Comparison of ENCODE assay signal across 23 cellular contexts in the genomic region with DNA sequence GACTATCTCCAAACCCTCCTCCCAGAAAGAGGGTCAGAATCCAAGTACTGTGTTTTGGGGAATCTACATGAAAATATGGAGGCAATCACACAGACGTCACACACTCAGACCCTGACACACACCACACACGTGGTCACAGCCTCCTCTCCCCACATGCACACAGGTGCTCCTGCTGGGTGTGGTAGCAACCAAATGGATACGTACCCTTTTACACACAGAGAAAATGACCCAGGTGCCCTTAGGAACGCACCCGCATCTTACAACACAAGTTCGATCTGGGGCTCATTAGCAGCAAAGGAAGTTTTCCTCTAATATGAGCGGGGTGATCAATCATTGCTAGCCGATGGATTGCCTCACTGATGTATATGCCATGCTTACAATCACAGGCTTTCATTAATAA.
A peak's percentile ranks its signal among the peaks of the same experiment; 100 is the strongest.
DNase-seq lines count a peak whose midpoint lies in the region; ATAC-seq and TF ChIP-seq lines count a peak whose summit lies in the region.
"Had no signal": no experiment of that assay in that cellular context is flagged by ENCODE, and none has a peak within 500 bp of the region (broad histone marks: within the 10 kb centered on the region; RNA-seq: fewer than 3 reads in every experiment).

No MANE protein-coding gene starts in this region.

- TF ChIP-seq CTCF in esophagus squamous epithelium (IDR thresholded peaks at IDR 0.05): no peak
- TF ChIP-seq CTCF in mucosa of descending colon (IDR thresholded peaks at IDR 0.05): no peak

- no peak overlapping the region for H3K27ac Mint-ChIP-seq in activated CD4-positive, alpha-beta T cell treated with anti-CD3 and anti-CD28 coated beads for 36 hours
- H3K27ac Mint-ChIP-seq: CD4-positive, alpha-beta memory T cell; CD4-positive, CD25-positive, alpha-beta regulatory T cell; CD8-positive, alpha-beta memory T cell had no signal

- H3K4me1 Mint-ChIP-seq in activated CD4-positive, alpha-beta T cell treated with anti-CD3 and anti-CD28 coated beads for 36 hours: no peaks in the 10 kb centered on the region
- H3K4me1 Mint-ChIP-seq: CD4-positive, alpha-beta memory T cell; CD4-positive, CD25-positive, alpha-beta regulatory T cell; CD8-positive, alpha-beta memory T cell had no signal

- H3K9me3 ChIP-seq in esophagus squamous epithelium: no peaks in the 10 kb centered on the region
- no peaks in the 10 kb centered on the region for H3K9me3 ChIP-seq in mucosa of descending colon
- H3K9me3 ChIP-seq: BE2C, BLaER1 had no signal

- H3K9me3 Mint-ChIP-seq in activated CD4-positive, alpha-beta T cell treated with anti-CD3 and anti-CD28 coated beads for 36 hours (ENCODE audit: low read depth): no peaks in the 10 kb centered on the region

- CTCF ChIA-PET in activated CD4-positive, alpha-beta T cell treated with anti-CD3 and anti-CD28 coated beads for 36 hours (lab: Charles Lee): no interaction called here

- peak overlapping the region in 3 of 4 donors; percentile 70 to 87 (median 72) for H3K27ac ChIP-seq in esophagus squamous epithelium
- H3K27ac ChIP-seq: BLaER1 had no signal

- H3K4me1 ChIP-seq in esophagus squamous epithelium (peaks cover 0 to 76% (median 9%) of the 10 kb centered on the region in 3 donors), mucosa of descending colon (ENCODE audit: low read depth) (no peaks in the 10 kb centered on the region)
- H3K4me1 ChIP-seq: BE2C had no signal

- POLR2A ChIA-PET in activated CD4-positive, alpha-beta T cell treated with anti-CD3 and anti-CD28 coated beads for 36 hours (lab: Charles Lee): no interaction called here

- ATAC-seq in mucosa of descending colon (peak; percentile 55), GM21526 (IDR thresholded peaks at IDR 0.05; ENCODE audit: low FRiP score, unreplicated experiment) (no peak)
- ATAC-seq in activated CD4-positive, alpha-beta T cell treated with anti-CD3 and anti-CD28 coated beads for 36 hours: no peak
- ATAC-seq: GM12878 had no signal

- H3K4me3 ChIP-seq in esophagus squamous epithelium: no peak overlapping the region
- H3K4me3 ChIP-seq in mucosa of descending colon: no peak overlapping the region
- H3K4me3 ChIP-seq: BLaER1, GM12878 had no signal

- 74 to 76% methylated on average over 6 to 8 of the region's 8 CpGs for WGBS in esophagus squamous epithelium, 2 donors

- no peaks in the 10 kb centered on the region for H3K27me3 ChIP-seq in esophagus squamous epithelium
- H3K27me3 ChIP-seq: BE2C, BLaER1 had no signal

- no peak for TF ChIP-seq POLR2A in esophagus squamous epithelium (IDR thresholded peaks at IDR 0.05)

- H3K36me3 ChIP-seq in esophagus squamous epithelium (no peaks in the 10 kb centered on the region), mucosa of descending colon (ENCODE audit: low read depth) (no peaks in the 10 kb centered on the region)
- H3K36me3 ChIP-seq: BE2C, BLaER1 had no signal

- no peaks in the 10 kb centered on the region for H3K27me3 Mint-ChIP-seq in activated CD4-positive, alpha-beta T cell treated with anti-CD3 and anti-CD28 coated beads for 36 hours
- H3K27me3 Mint-ChIP-seq: CD4-positive, alpha-beta memory T cell; CD4-positive, CD25-positive, alpha-beta regulatory T cell; CD8-positive, alpha-beta memory T cell had no signal

- H3K4me3 Mint-ChIP-seq in activated CD4-positive, alpha-beta T cell treated with anti-CD3 and anti-CD28 coated beads for 36 hours: no peak overlapping the region
- H3K4me3 Mint-ChIP-seq: CD14-positive monocyte; CD4-positive, alpha-beta memory T cell; CD4-positive, CD25-positive, alpha-beta regulatory T cell; CD8-positive, alpha-beta memory T cell had no signal

- intact Hi-C loops in esophagus squamous epithelium (cut with DNase I): no loop called here
- intact Hi-C loops in mucosa of descending colon (cut with DNase I, micrococcal nuclease): no loop called here
- intact Hi-C loops in activated CD4-positive, alpha-beta T cell treated with anti-CD3 and anti-CD28 coated beads for 36 hours (cut with DNase I, micrococcal nuclease): no loop called here

- H3K36me3 Mint-ChIP-seq in activated CD4-positive, alpha-beta T cell treated with anti-CD3 and anti-CD28 coated beads for 36 hours (ENCODE audit: low read depth): no peaks in the 10 kb centered on the region
- H3K36me3 Mint-ChIP-seq: CD4-positive, alpha-beta memory T cell; CD4-positive, CD25-positive, alpha-beta regulatory T cell; CD8-positive, alpha-beta memory T cell had no signal

- DNase-seq in esophagus squamous epithelium (lab: John Stamatoyannopoulos, UW) (no peak), mucosa of descending colon (no peak), middle frontal gyrus (ENCODE audit: extremely low spot score, low spot score) (no peak)
- DNase-seq in activated CD4-positive, alpha-beta T cell treated with anti-CD3 and anti-CD28 coated beads for 36 hours: no peak
- DNase-seq: 8988T; ACHN; BE2C; C1 segment of cervical spinal cord; CD4-positive, alpha-beta memory T cell; CD4-positive, CD25-positive, alpha-beta regulatory T cell; CD8-positive, alpha-beta memory T cell; COR-L47; DMS 273 treated with DMSO at 0.1 percent for 48 hours; DMS153; DMS53; DMS79; DND-41; EL; GDM1 had no signal
